25 cellular contexts compared by ENCODE assay signal in the genomic region with DNA sequence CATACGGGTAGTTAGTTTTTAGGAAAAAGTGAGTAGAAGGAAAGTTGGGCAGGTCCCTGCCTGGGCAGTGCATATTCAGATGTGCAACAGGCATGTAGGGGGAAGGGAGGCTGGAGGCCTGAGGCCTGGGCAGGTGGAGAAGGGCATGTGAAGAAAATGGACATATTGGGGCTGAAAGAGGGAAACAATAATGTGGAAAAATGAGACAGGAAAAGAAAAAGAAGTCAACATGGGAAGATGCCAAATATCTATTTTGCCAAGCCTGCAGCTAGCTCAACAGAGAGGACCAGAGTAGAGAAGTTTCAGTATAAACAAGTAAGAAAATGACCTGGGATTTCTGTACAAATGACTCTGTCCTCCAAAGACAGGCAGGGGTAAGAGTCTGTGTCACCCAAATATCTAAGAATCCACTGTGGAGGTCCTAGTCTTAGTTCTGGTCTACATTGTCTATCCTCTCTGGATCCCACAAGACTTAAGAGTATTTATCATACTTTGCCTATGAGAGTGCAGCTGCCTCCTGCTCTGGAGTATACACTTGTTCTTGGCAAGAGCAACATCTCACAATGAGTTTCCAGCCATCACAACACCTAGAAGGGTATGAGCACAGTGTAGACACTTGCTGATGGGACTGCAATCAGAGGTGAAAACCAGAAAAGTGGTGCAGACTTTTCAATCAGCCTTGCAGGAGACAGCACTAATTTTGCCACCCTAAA.
DNase-seq lines count a peak whose midpoint lies in the region; ATAC-seq and TF ChIP-seq lines count a peak whose summit lies in the region.
"Had no signal": no experiment of that assay in that cellular context is flagged by ENCODE, and none has a peak within 500 bp of the region (broad histone marks: within the 10 kb centered on the region; RNA-seq: fewer than 3 reads in every experiment).

No MANE protein-coding gene starts in this region.

- no peak overlapping the region; the same call in 1 of the 2 replicates for H3K4me3 Mint-ChIP-seq in HFFc6
- H3K4me3 Mint-ChIP-seq: nephron progenitor cell, T-helper 17 cell had no signal

- no peak overlapping the region for H3K9ac ChIP-seq in muscle layer of colon (ENCODE audit: low read length)
- no peak overlapping the region for H3K9ac ChIP-seq in subcutaneous abdominal adipose tissue (ENCODE audit: low read length in 5 of 5)

- peak overlapping the region; percentile 1; the same call in 1 of the 2 replicates for H3K27ac Mint-ChIP-seq in HFFc6
- H3K27ac Mint-ChIP-seq: nephron progenitor cell, progenitor cell of endocrine pancreas, T-helper 17 cell had no signal

- H3K36me3 ChIP-seq in muscle layer of colon (ENCODE audit: insufficient read depth, low read length) (no peaks in the 10 kb centered on the region), subcutaneous abdominal adipose tissue (ENCODE audit: control insufficient read depth in 5 of 5, insufficient read depth in 5 of 5, low read length in 5 of 5) (no peaks in the 10 kb centered on the region)
- H3K36me3 ChIP-seq: HAP-1, Peyer's patch, tibial nerve had no signal

- H3K4me1 ChIP-seq in muscle layer of colon (ENCODE audit: insufficient read depth, low read length) (peaks cover 58% of the 10 kb centered on the region), subcutaneous abdominal adipose tissue (ENCODE audit: control insufficient read depth in 5 of 5, insufficient read depth in 5 of 5, low read length in 5 of 5) (peaks cover 3 to 54% (median 49%) of the 10 kb centered on the region in 5 donors)

- DNase-seq in HFFc6 = peak; percentile 28
- DNase-seq in dermis microvascular lymphatic vessel endothelial cell (ENCODE audit: low read depth in 2 of 2) = peak; percentile 31 to 60
- no peak for DNase-seq in NCI-H2107 treated with DMSO at 0.1 percent for 48 hours (lab: John Stamatoyannopoulos, UW; ENCODE audit: unreplicated experiment)
- no peak for DNase-seq in stimulated activated CD4-positive, alpha-beta T cell treated with anti-CD3 and anti-CD28 coated beads, Interleukin-15, amount 100 ng/mL, for 24 hours
- no peak for DNase-seq in epidermal melanocyte (ENCODE audit: insufficient read length, low spot score)
- DNase-seq: activated CD4-positive, alpha-beta T cell treated with anti-CD3 and anti-CD28 coated beads, Interleukin-2, amount 50 U/mL, for 48 hours; activated naive CD4-positive, alpha-beta T cell; cerebellar nuclear complex; foreskin melanocyte; hypothalamus; NCI-H187 treated with DMSO at 0.1 percent for 48 hours; NCI-H345; nephron progenitor cell; Peyer's patch; small intestine; stimulated activated CD4-positive, alpha-beta T cell treated with anti-CD3 and anti-CD28 coated beads, Interleukin-4, amount 100 ng/mL, for 4 hours; T-helper 17 cell had no signal

- H3K9me3 Mint-ChIP-seq in HFFc6 = no peaks in the 10 kb centered on the region
- H3K9me3 Mint-ChIP-seq: nephron progenitor cell had no signal

- peaks cover 5% of the 10 kb centered on the region for H3K27me3 Mint-ChIP-seq in HFFc6 (ENCODE audit: insufficient read depth)
- H3K27me3 Mint-ChIP-seq: T-helper 17 cell had no signal

- H3K27me3 ChIP-seq in muscle layer of colon (ENCODE audit: control insufficient read depth in 1 of 2, insufficient read depth in 2 of 2, low read length in 2 of 2) (no peaks in the 10 kb centered on the region), subcutaneous abdominal adipose tissue (ENCODE audit: control insufficient read depth in 5 of 5, insufficient read depth in 4 of 5, low read length in 5 of 5) (no peaks in the 10 kb centered on the region)
- H3K27me3 ChIP-seq: Peyer's patch, tibial nerve had no signal

- H3K4me1 Mint-ChIP-seq in HFFc6 (ENCODE audit: low read depth) = peaks cover 94% of the 10 kb centered on the region

- no peaks in the 10 kb centered on the region for H3K9me3 ChIP-seq in muscle layer of colon (ENCODE audit: low read length)
- H3K9me3 ChIP-seq in subcutaneous abdominal adipose tissue (ENCODE audit: control insufficient read depth in 5 of 5, low read length in 5 of 5) = no peaks in the 10 kb centered on the region
- H3K9me3 ChIP-seq: HAP-1, Peyer's patch, tibial nerve had no signal

- ATAC-seq in GM21381 (IDR thresholded peaks at IDR 0.05; ENCODE audit: unreplicated experiment) = no peak
- ATAC-seq: HepG2 had no signal

- H3K4me3 ChIP-seq in muscle layer of colon (ENCODE audit: low read depth in 1 of 2, low read length in 2 of 2) (no peak overlapping the region), subcutaneous abdominal adipose tissue (ENCODE audit: low read depth in 1 of 5, low read length in 5 of 5) (no peak overlapping the region)
- H3K4me3 ChIP-seq: HAP-1, Peyer's patch, tibial nerve had no signal

- peak overlapping the region; percentile 28 for H3K27ac ChIP-seq in muscle layer of colon (ENCODE audit: low read depth, low read length)
- peak overlapping the region; percentile 31 for H3K27ac ChIP-seq in subcutaneous abdominal adipose tissue (ENCODE audit: low read depth, low read length)
- H3K27ac ChIP-seq: VCaP had no signal

- peaks cover 4% of the 10 kb centered on the region; the same call in 1 of the 2 replicates for H3K36me3 Mint-ChIP-seq in HFFc6 (ENCODE audit: low read depth)

- no peak for TF ChIP-seq CTCF in HFFc6 (IDR thresholded peaks at IDR 0.05)

Comparison
In these comparisons a context has a peak if more than half of its experiments do, and no peak if none do; other contexts are left out.
1. DNase-seq: peak in HFFc6 (single experiment) and dermis microvascular lymphatic vessel endothelial cell (2 of 2); none in NCI-H2107 treated with DMSO at 0.1 percent for 48 hours (single experiment), stimulated activated CD4-positive, alpha-beta T cell treated with anti-CD3 and anti-CD28 coated beads, Interleukin-15, amount 100 ng/mL, for 24 hours (single experiment) and epidermal melanocyte (single experiment).